Comparison of ENCODE assay signal across 8 cellular contexts in genomic region chr13:24272452-24273161, GRCh38. TPM values are rescaled to one million over a fixed set of nuclear protein-coding genes. Genes with fewer than 3 reads are reported as not detected.
A peak's percentile ranks its signal among the peaks of the same experiment; 100 is the strongest.
DNase-seq lines count a peak whose midpoint lies in the region; ATAC-seq, FAIRE-seq and TF ChIP-seq lines count a peak whose summit lies in the region.

No MANE protein-coding gene starts in this region.

- H4K20me1 ChIP-seq in keratinocyte (ENCODE audit: control insufficient read depth, extremely low read depth, insufficient read depth, low read length): no peaks in the 10 kb centered on the region

- H3K27ac ChIP-seq in keratinocyte (ENCODE audit: control insufficient read depth, insufficient read depth, low read length) (no peak overlapping the region), spleen (peak overlapping the region; percentile 80 to 96 (median 93))

- no peak for TF ChIP-seq POLR2A in GM12892 (IDR thresholded peaks at IDR 0.05; ENCODE audit: low read depth, low read length)
- no peak for TF ChIP-seq POLR2A in spleen (IDR thresholded peaks at IDR 0.05)

- H3K9ac ChIP-seq in keratinocyte (ENCODE audit: control insufficient read depth, extremely low read depth, insufficient read depth, low read length): no peak overlapping the region

- dilution Hi-C loops in keratinocyte (cut with MboI; ENCODE audit: extremely low pct_ligation_motif_present, low sequenced_read_pairs): no loop called here

- 57 to 67% (median 62%) methylated on average over 14 to 18 of the region's 18 CpGs for WGBS in spleen, 5 donors

- no peaks in the 10 kb centered on the region for H3K27me3 ChIP-seq in keratinocyte (ENCODE audit: control insufficient read depth, extremely low read depth, insufficient read depth, low read length)
- no peaks in the 10 kb centered on the region for H3K27me3 ChIP-seq in spleen (replicated peaks in 1 of 7)

- FAIRE-seq in GM12892 (lab: Jason Lieb, UNC) (peak; percentile 44), keratinocyte (lab: Jason Lieb, UNC) (no peak)

- H3K36me3 ChIP-seq in keratinocyte (ENCODE audit: control insufficient read depth in 2 of 2, extremely low read depth in 1 of 2, insufficient read depth in 2 of 2, low read length in 2 of 2) (no peaks in the 10 kb centered on the region), spleen (no peaks in the 10 kb centered on the region)

- peak overlapping the region in 2 of 3 experiments; percentile 55 to 60 for H3K4me3 ChIP-seq in keratinocyte (ENCODE audit: control insufficient read depth in 2 of 3, extremely low read depth in 1 of 3, insufficient read depth in 2 of 3, low read depth in 1 of 3, low read length in 3 of 3)
- H3K4me3 ChIP-seq in spleen: peak overlapping the region; percentile 22 to 69 (median 42)

- H3K9me3 ChIP-seq in keratinocyte (ENCODE audit: control insufficient read depth, low read depth, low read length) (no peaks in the 10 kb centered on the region), spleen (no peaks in the 10 kb centered on the region)

- peak overlapping the region; percentile 90 for H3K4me2 ChIP-seq in keratinocyte (ENCODE audit: control insufficient read depth, extremely low read depth, insufficient read depth, low read depth, low read length)

- H3K4me3 Mint-ChIP-seq in activated T-helper 17 cell treated with anti-CD3 and anti-CD28 coated beads, Interleukin-2, amount 50 U/mL, for 72 hours: peak overlapping the region; percentile 98

- peak overlapping the region; percentile 95 for H3K27ac Mint-ChIP-seq in activated T-helper 17 cell treated with anti-CD3 and anti-CD28 coated beads, Interleukin-2, amount 50 U/mL, for 72 hours

- peaks cover 46% of the 10 kb centered on the region for H3K4me1 Mint-ChIP-seq in activated T-helper 17 cell treated with anti-CD3 and anti-CD28 coated beads, Interleukin-2, amount 50 U/mL, for 72 hours

- intact Hi-C loops in spleen (cut with DNase I; ENCODE audit: low total_unique reads): no loop called here

- no peak for TF ChIP-seq CTCF in keratinocyte (optimal IDR thresholded peaks at IDR 0.05 in 1 of 3, IDR thresholded peaks at IDR 0.05 in 1 of 3, conservative IDR thresholded peaks at IDR 0.05 in 1 of 3; ENCODE audit: extremely low read depth in 1 of 3, insufficient read depth in 2 of 3, low read length in 3 of 3)
- no peak for TF ChIP-seq CTCF in spleen (IDR thresholded peaks at IDR 0.05 in 8 of 11, conservative IDR thresholded peaks at IDR 0.05 in 3 of 11)

- ATAC-seq in activated T-helper 17 cell treated with anti-CD3 and anti-CD28 coated beads, Interleukin-2, amount 50 U/mL, for 72 hours (replicated peaks): no peak
- no peak for ATAC-seq in HG03159 (IDR thresholded peaks at IDR 0.05; ENCODE audit: unreplicated experiment)

- no peaks in the 10 kb centered on the region for H3K27me3 Mint-ChIP-seq in activated T-helper 17 cell treated with anti-CD3 and anti-CD28 coated beads, Interleukin-2, amount 50 U/mL, for 72 hours

- H3K9me1 ChIP-seq in keratinocyte (ENCODE audit: control insufficient read depth, extremely low read depth, insufficient read depth, low read length): no peaks in the 10 kb centered on the region

- H3K9me3 Mint-ChIP-seq in activated T-helper 17 cell treated with anti-CD3 and anti-CD28 coated beads, Interleukin-2, amount 50 U/mL, for 72 hours: no peaks in the 10 kb centered on the region

- peak overlapping the region; percentile 97 for H2AFZ ChIP-seq in keratinocyte (ENCODE audit: control insufficient read depth, low read length)

- peaks cover 43% of the 10 kb centered on the region for H3K36me3 Mint-ChIP-seq in activated T-helper 17 cell treated with anti-CD3 and anti-CD28 coated beads, Interleukin-2, amount 50 U/mL, for 72 hours (ENCODE audit: low read depth)

- no peaks in the 10 kb centered on the region for H3K79me2 ChIP-seq in keratinocyte (ENCODE audit: control insufficient read depth, insufficient read depth, low read length)

- H3K4me1 ChIP-seq in keratinocyte (ENCODE audit: control insufficient read depth, extremely low read depth, insufficient read depth, low read length) (peaks cover 22% of the 10 kb centered on the region), spleen (peaks cover 60 to 100% (median 95%) of the 10 kb centered on the region in 6 donors)

- DNase-seq in GM12892 (ENCODE audit: insufficient read length) (no peak), keratinocyte (ENCODE audit: low read depth, low spot score) (no peak), spleen (peak; percentile 84), NCI-H1417 (lab: John Stamatoyannopoulos, UW) (no peak), NCI-H1092 treated with DMSO at 0.1 percent for 48 hours (lab: John Stamatoyannopoulos, UW) (no peak)
- DNase-seq in stimulated activated CD4-positive, alpha-beta T cell treated with anti-CD3 and anti-CD28 coated beads, Interleukin-4, amount 100 ng/mL, for 1 hour: no peak

RNA-seq across cellular contexts. Expression of gene C1QTNF9, which starts 36.8 kb away (rescaled TPM):
- polyA plus RNA-seq in GM12892 (2012; ENCODE audit: missing spikeins): not detected
- total RNA-seq in activated T-helper 17 cell treated with anti-CD3 and anti-CD28 coated beads, Interleukin-2, amount 50 U/mL, for 72 hours: not detected
- not detected in 3 replicates for polyA plus RNA-seq in keratinocyte
- polyA plus RNA-seq in keratinocyte (2011; ENCODE audit: low read depth): not detected
- not detected in 2 replicates for polyA plus RNA-seq in keratinocyte (2011; cell fraction: cytosol; rRNA removed)
- not detected in 2 replicates for polyA plus RNA-seq in keratinocyte (2011; cell fraction: nucleus; rRNA removed)
- not detected in 2 replicates for polyA plus RNA-seq in keratinocyte (2012; ENCODE audit: low replicate concordance)
- polyA minus RNA-seq in keratinocyte: not detected in 3 replicates
- not detected for polyA minus RNA-seq in keratinocyte (2011; cell fraction: cytosol; rRNA and poly(A)+ RNA removed)
- polyA minus RNA-seq in keratinocyte (2011; cell fraction: nucleus; rRNA and poly(A)+ RNA removed): not detected in 2 replicates
- total RNA-seq in spleen: under 1 TPM in 3 of 7 donors, not detected in 4; 0.28 to 0.72 (median 0.35) TPM
- under 1 TPM in 2 of 3 donors, not detected in 1; 0.15 to 0.48 TPM for polyA plus RNA-seq in spleen
